Comparison of ENCODE assay signal across 2 cellular contexts in the genomic region with DNA sequence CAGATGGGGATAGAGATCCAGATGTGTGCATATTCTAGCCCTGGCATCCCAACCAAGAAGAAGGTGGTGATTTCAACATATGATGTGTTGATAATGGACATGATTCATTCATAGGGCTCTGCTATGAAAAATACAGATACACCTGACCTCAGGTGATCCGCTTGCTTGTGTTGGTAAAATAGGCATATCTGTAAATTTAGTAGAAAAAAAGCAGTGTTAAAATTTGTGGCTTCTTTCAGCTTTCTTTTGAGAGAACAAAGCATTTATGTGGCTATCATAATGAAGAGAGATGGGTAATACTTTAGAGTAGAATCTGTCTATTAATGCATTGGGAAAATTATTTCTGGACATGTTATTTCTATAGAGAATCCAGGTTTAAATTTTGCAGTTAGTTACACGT. TPM values are rescaled to one million over a fixed set of nuclear protein-coding genes. Genes with fewer than 3 reads are reported as not detected.
"Had no signal": no experiment of that assay in that cellular context is flagged by ENCODE, and none has a peak within 500 bp of the region (broad histone marks: within the 10 kb centered on the region; RNA-seq: fewer than 3 reads in every experiment).

OR51A2 (minus strand) TSS at position 101 of the 400 bp plus-strand sequence; CDS start at position 101, 0 bp downstream.

RNA-seq across cellular contexts. Expression of gene OR51A2, which starts in this region (rescaled TPM):
- total RNA-seq: G401, GM12878 had no signal
- polyA plus RNA-seq: GM12878 had no signal
